28 cellular contexts compared by ENCODE assay signal in genomic region chr16:17512636-17513220, GRCh38. TPM values are rescaled to one million over a fixed set of nuclear protein-coding genes. Genes with fewer than 3 reads are reported as not detected.
DNase-seq lines count a peak whose midpoint lies in the region; ATAC-seq and TF ChIP-seq lines count a peak whose summit lies in the region.
"Had no signal": no experiment of that assay in that cellular context is flagged by ENCODE, and none has a peak within 500 bp of the region (broad histone marks: within the 10 kb centered on the region; RNA-seq: fewer than 3 reads in every experiment).

No MANE protein-coding gene starts in this region.

- H3K4me3 ChIP-seq in BJ (ENCODE audit: low read depth, low read length) (no peak overlapping the region), IMR-90 (ENCODE audit: insufficient read depth, low read depth, low read length) (no peak overlapping the region), astrocyte of the spinal cord (ENCODE audit: low read depth, low read length) (no peak overlapping the region), osteoblast (ENCODE audit: insufficient read depth, low read length) (no peak overlapping the region)
- H3K4me3 ChIP-seq: neural progenitor cell, right atrium auricular region had no signal

- BruUV-seq in IMR-90 (replicated peaks; lab: Mats Ljungman, UMichigan): no TSS peak

- no peak overlapping the region; the same call in 1 of the 2 replicates for H3K14ac ChIP-seq in IMR-90 (replicated peaks; ENCODE audit: low read depth, low read length)

- H3K56ac ChIP-seq in IMR-90 (ENCODE audit: extremely low read depth, insufficient read depth, low read length): no peak overlapping the region

- H3K9me3 Mint-ChIP-seq in mesothelial cell of epicardium: peaks cover 19% of the 10 kb centered on the region
- H3K9me3 Mint-ChIP-seq: activated T-helper 1 cell treated with anti-CD3 and anti-CD28 coated beads, Interleukin-12 subunit alpha, Interleukin-12 subunit beta, Interleukin-2, Interleukin-4 antibody, amounts not matched to agents 30 ng/mL and 10 ng/mL and 1 ng/mL, durations not matched to agents 14 hours and 24 hours and 36 hours had no signal

- ATAC-seq in IMR-90 (ENCODE audit: low read depth) (peak; percentile 42), HG03139 (IDR thresholded peaks at IDR 0.05; ENCODE audit: unreplicated experiment) (no peak)
- ATAC-seq: HCT116, left colon, Panc1 had no signal

- peak overlapping the region; percentile 76; the same call in 1 of the 2 replicates for H2BK20ac ChIP-seq in IMR-90 (ENCODE audit: low read depth, low read length)

- H3K36me3 ChIP-seq in BJ (ENCODE audit: control insufficient read depth, insufficient read depth, low read length) (no peaks in the 10 kb centered on the region), IMR-90 (ENCODE audit: control insufficient read depth, insufficient read depth, low read length) (no peaks in the 10 kb centered on the region), osteoblast (ENCODE audit: insufficient read depth, low read length) (no peaks in the 10 kb centered on the region)
- H3K36me3 ChIP-seq: neural progenitor cell, right atrium auricular region had no signal

- DNase-seq in BJ (ENCODE audit: low read depth) (peak; percentile 55), IMR-90 (peak; percentile 74), astrocyte of the spinal cord (ENCODE audit: low read depth, low spot score) (peak; percentile 36), osteoblast (ENCODE audit: insufficient read length, low spot score, missing footprints) (peak; percentile 79), DMS 273 treated with DMSO at 0.1 percent for 48 hours (lab: John Stamatoyannopoulos, UW) (no peak), NCI-H510A treated with DMSO at 0.1 percent for 48 hours (lab: John Stamatoyannopoulos, UW) (no peak), mesothelial cell of epicardium (ENCODE audit: low spot score in 2 of 2, unreplicated experiment in 2 of 2) (no peak)
- DNase-seq: activated naive CD4-positive, alpha-beta T cell treated with anti-CD3 and anti-CD28 coated beads for 36 hours; CD8-positive, alpha-beta memory T cell; DMS153; effector CD8-positive, alpha-beta T cell; erythroblast; GDM1; hippocampal formation; Kasumi-1; left colon; mammary epithelial cell; NCI-H1048; NCI-H187 treated with DMSO at 0.1 percent for 48 hours; NCI-H69; SIG-M5; stimulated activated CD4-positive, alpha-beta T cell treated with anti-CD3 and anti-CD28 coated beads, Interleukin-4, amount 100 ng/mL, for 1 hour had no signal

- H2AK9ac ChIP-seq in IMR-90 (replicated peaks; ENCODE audit: low read depth, low read length, poor library complexity): peak overlapping the region; percentile 66

- H2AFZ ChIP-seq in IMR-90 (replicated peaks; ENCODE audit: low read length, poor library complexity) (peak overlapping the region; percentile 49), osteoblast (ENCODE audit: low read length) (peak overlapping the region; percentile 60)
- H2AFZ ChIP-seq: neural progenitor cell had no signal

- H3K4me1 ChIP-seq in IMR-90 (ENCODE audit: control insufficient read depth, insufficient read depth, low read length) (peaks cover 27% of the 10 kb centered on the region), osteoblast (ENCODE audit: insufficient read depth, low read length) (peaks cover 51% of the 10 kb centered on the region)
- H3K4me1 ChIP-seq: neural progenitor cell, right atrium auricular region had no signal

- intact Hi-C loops in IMR-90 (cut with micrococcal nuclease): no loop called here

- H2AK5ac ChIP-seq in IMR-90 (ENCODE audit: low read depth, low read length): peak overlapping the region; percentile 71; the same call in 1 of the 2 replicates

- peaks cover 17% of the 10 kb centered on the region for H3K9me1 ChIP-seq in IMR-90 (ENCODE audit: insufficient read depth, low read length)

- H2BK120ac ChIP-seq in IMR-90 (ENCODE audit: low read depth, low read length): peak overlapping the region; percentile 96

- peak overlapping the region; percentile 23 for H2BK5ac ChIP-seq in IMR-90 (ENCODE audit: low read depth, low read length, poor library complexity, severe bottlenecking)

- H3K4me2 ChIP-seq in IMR-90 (ENCODE audit: low read depth, low read length) (peak overlapping the region; percentile 1; the same call in 1 of the 2 replicates), osteoblast (ENCODE audit: insufficient read depth, low read length) (peak overlapping the region; percentile 24)
- H3K4me2 ChIP-seq: neural progenitor cell had no signal

- H3K9me3 ChIP-seq in IMR-90 (ENCODE audit: control insufficient read depth, insufficient read depth, low read length) (0 out of 2 replicates have a peak, but pooled peaks cover 2% of the 10 kb centered on the region), osteoblast (ENCODE audit: low read depth, low read length) (no peaks in the 10 kb centered on the region)

- H4K5ac ChIP-seq in IMR-90 (ENCODE audit: low read depth, low read length): no peak overlapping the region

- H3K18ac ChIP-seq in IMR-90 (ENCODE audit: low read depth, low read length): no peak overlapping the region

- H3K27me3 Mint-ChIP-seq in mesothelial cell of epicardium (ENCODE audit: low read depth): peaks cover 2% of the 10 kb centered on the region

- no peak overlapping the region for H3K27ac ChIP-seq in IMR-90 (ENCODE audit: insufficient read depth, low read length)
- H3K27ac ChIP-seq in osteoblast (ENCODE audit: low read depth, low read length): peak overlapping the region; percentile 28
- H3K27ac ChIP-seq: neural progenitor cell, right atrium auricular region had no signal

- H3K27me3 ChIP-seq in BJ (ENCODE audit: control insufficient read depth, insufficient read depth, low read length) (no peaks in the 10 kb centered on the region), IMR-90 (ENCODE audit: control insufficient read depth, insufficient read depth, low read length) (no peaks in the 10 kb centered on the region), osteoblast (ENCODE audit: insufficient read depth, low read length) (no peaks in the 10 kb centered on the region)
- H3K27me3 ChIP-seq: neural progenitor cell, right atrium auricular region had no signal

- TF ChIP-seq POLR2A in IMR-90 (IDR thresholded peaks at IDR 0.05; ENCODE audit: low read depth, low read length): no peak

- H2BK15ac ChIP-seq in IMR-90 (ENCODE audit: low read depth, low read length): no peak overlapping the region

- in situ Hi-C loops in IMR-90 (cut with MboI; ENCODE audit: low sequenced_read_pairs) (no loop called here), astrocyte of the spinal cord (cut with HindIII; ENCODE audit: low sequenced_read_pairs) (no loop called here)

- peak overlapping the region; percentile 88 for H3K4ac ChIP-seq in IMR-90 (ENCODE audit: low read depth, low read length)

- H4K91ac ChIP-seq in IMR-90 (ENCODE audit: insufficient read depth, low read depth, low read length): peak overlapping the region; percentile 65; the same call in 1 of the 2 replicates

- H3K27ac Mint-ChIP-seq in mesothelial cell of epicardium: no peak overlapping the region
- H3K27ac Mint-ChIP-seq: activated naive CD4-positive, alpha-beta T cell treated with anti-CD3 and anti-CD28 coated beads for 36 hours; activated T-helper 1 cell treated with anti-CD3 and anti-CD28 coated beads, Interleukin-12 subunit alpha, Interleukin-12 subunit beta, Interleukin-2, Interleukin-4 antibody, amounts not matched to agents 30 ng/mL and 10 ng/mL and 1 ng/mL, durations not matched to agents 14 hours and 24 hours and 36 hours; neural progenitor cell had no signal

- H3K79me1 ChIP-seq in IMR-90 (ENCODE audit: low read depth in 1 of 2, low read length in 2 of 2): no peaks in the 10 kb centered on the region

- dilution Hi-C loops in IMR-90 (cut with HindIII; ENCODE audit: low sequenced_read_pairs, unreplicated experiment): no loop called here

- POLR2A ChIA-PET in BJ (lab: Charles Lee) (no interaction called here), IMR-90 (lab: Charles Lee; ENCODE audit: unreplicated experiment) (interaction anchor here (0.6 kb wide), 1 partner anchor 1278 kb away, joined by 3 read pairs; the partner anchor contains the start of gene RPS15A)

- H3K36me3 Mint-ChIP-seq in mesothelial cell of epicardium: no peaks in the 10 kb centered on the region
- H3K36me3 Mint-ChIP-seq: neural progenitor cell had no signal

- no peaks in the 10 kb centered on the region for H3K79me2 ChIP-seq in osteoblast (ENCODE audit: insufficient read depth, low read length)

- TF ChIP-seq RAD21 in IMR-90 (IDR thresholded peaks at IDR 0.05; ENCODE audit: low read length): no peak

- H3K4me1 Mint-ChIP-seq in mesothelial cell of epicardium: no peaks in the 10 kb centered on the region
- H3K4me1 Mint-ChIP-seq: CD8-positive, alpha-beta memory T cell; neural progenitor cell had no signal

- no peak overlapping the region for H3K4me3 Mint-ChIP-seq in mesothelial cell of epicardium
- H3K4me3 Mint-ChIP-seq: activated naive CD4-positive, alpha-beta T cell treated with anti-CD3 and anti-CD28 coated beads for 36 hours; activated T-helper 1 cell treated with anti-CD3 and anti-CD28 coated beads, Interleukin-12 subunit alpha, Interleukin-12 subunit beta, Interleukin-2, Interleukin-4 antibody, amounts not matched to agents 30 ng/mL and 10 ng/mL and 1 ng/mL, durations not matched to agents 14 hours and 24 hours and 36 hours; CD8-positive, alpha-beta memory T cell; neural progenitor cell had no signal

- H3K9ac ChIP-seq in IMR-90 (ENCODE audit: low read depth, low read length): no peak overlapping the region
- H3K9ac ChIP-seq: neural progenitor cell had no signal

- TF ChIP-seq CTCF in BJ (IDR thresholded peaks at IDR 0.05; ENCODE audit: insufficient read depth, low read depth, low read length): no peak
- TF ChIP-seq CTCF in IMR-90 (conservative IDR thresholded peaks at IDR 0.05; ENCODE audit: low read depth, low read length): no peak
- TF ChIP-seq CTCF in astrocyte of the spinal cord (IDR thresholded peaks at IDR 0.05; ENCODE audit: low read depth, low read length): no peak
- no peak for TF ChIP-seq CTCF in osteoblast (IDR thresholded peaks at IDR 0.05; ENCODE audit: extremely low read depth, low read depth, low read length)
- TF ChIP-seq CTCF in mesothelial cell of epicardium (IDR thresholded peaks at IDR 0.05; ENCODE audit: unreplicated experiment): no peak

- peak overlapping the region; percentile 81; the same call in 1 of the 2 replicates for H3K23ac ChIP-seq in IMR-90 (ENCODE audit: low read depth, low read length)

- H4K8ac ChIP-seq in IMR-90 (ENCODE audit: low read depth in 2 of 2, low read length in 2 of 2): peak overlapping the region in 1 of 2 experiments; percentile 58; a peak in 1 of 4 replicates

- 43% methylated on average over 5 of the region's 6 CpGs; no CpG with 5 or more reads in 1 of the 2 experiments for WGBS in IMR-90 (ENCODE audit: extremely low coverage in 2 of 2, insufficient read length in 1 of 2), 2 experiments

- CTCF ChIA-PET in BJ (lab: Yijun Ruan, JAX): interaction anchor here (0.7 to 2.0 kb wide), 7 partner anchors 14 to 307 kb away, joined by 3 to 11 read pairs (median 3); no protein-coding TSS in a partner anchor
- CTCF ChIA-PET in IMR-90 (lab: Yijun Ruan, JAX): no interaction called here

- H4K20me1 ChIP-seq in IMR-90 (ENCODE audit: insufficient read depth, low read length): no peaks in the 10 kb centered on the region
- no peaks in the 10 kb centered on the region for H4K20me1 ChIP-seq in osteoblast (ENCODE audit: insufficient read depth, low read length)

RNA-seq across cellular contexts. Expression of gene XYLT1, which starts 42.0 kb away (rescaled TPM):
- polyA plus RNA-seq in BJ (2011; rRNA removed): 14.6 and 15.9 TPM in 2 replicates
- 58.1 and 64.5 TPM in 2 replicates for polyA minus RNA-seq in BJ (2011; rRNA and poly(A)+ RNA removed)
- 11.1 and 12.7 TPM in 2 replicates for total RNA-seq in IMR-90 (2012; rRNA removed)
- 9.0 and 9.7 TPM in 2 replicates for polyA plus RNA-seq in IMR-90 (2012; rRNA removed)
- 4.3 and 4.9 TPM in 2 replicates for polyA plus RNA-seq in IMR-90 (2012; cell fraction: cytosol; rRNA removed)
- 4.8 and 5.9 TPM in 2 replicates for polyA plus RNA-seq in IMR-90 (2012; cell fraction: nucleus; rRNA removed; ENCODE audit: low replicate concordance)
- total RNA-seq in osteoblast: 43.4 and 46.6 TPM in 2 replicates
- total RNA-seq in mesothelial cell of epicardium: 11.8 to 15.2 TPM (median 13.0 TPM) in 3 replicates

Comparison
In these comparisons a context has a peak if more than half of its experiments do, and no peak if none do; other contexts are left out.
1. DNase-seq: peak in BJ (single experiment), IMR-90 (single experiment), astrocyte of the spinal cord (single experiment) and osteoblast (single experiment); none in DMS 273 treated with DMSO at 0.1 percent for 48 hours (single experiment), NCI-H510A treated with DMSO at 0.1 percent for 48 hours (single experiment) and mesothelial cell of epicardium (0 of 2).